ENCODE assay signal across 8 cellular contexts in the genomic region with DNA sequence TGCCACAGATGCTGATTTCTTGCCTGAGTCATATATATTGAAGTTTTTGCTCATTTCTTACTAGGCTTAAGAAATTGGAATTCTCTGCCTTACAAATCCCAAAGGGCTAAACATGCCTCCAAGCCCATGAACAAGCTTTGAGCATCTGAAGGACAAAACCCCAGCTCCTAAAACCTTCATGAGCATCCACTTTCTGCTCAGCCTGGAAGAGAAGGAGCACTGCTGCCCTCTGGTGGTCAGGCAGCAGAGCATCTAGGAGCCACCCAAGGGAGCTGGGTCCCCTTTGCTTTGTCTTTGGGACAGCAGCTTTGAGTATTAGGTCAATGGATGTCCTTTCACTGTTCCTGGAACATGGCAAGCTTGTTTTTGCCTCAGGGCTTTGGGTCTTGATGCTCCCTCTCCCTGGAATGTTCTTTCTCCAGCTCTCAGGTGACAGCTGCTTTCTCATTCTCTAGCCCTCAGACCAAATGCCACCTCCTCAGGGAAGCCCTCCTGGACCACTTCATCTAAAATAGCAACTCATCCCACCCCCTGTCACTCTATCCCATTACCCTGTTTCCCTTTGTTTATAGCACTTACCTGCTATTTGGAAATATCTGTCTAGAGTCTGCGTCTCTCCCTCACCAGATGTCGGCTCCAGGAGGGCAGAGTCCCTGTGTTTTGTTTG. TPM values are rescaled to one million over a fixed set of nuclear protein-coding genes. Genes with fewer than 3 reads are reported as not detected.
A peak's percentile ranks its signal among the peaks of the same experiment; 100 is the strongest.
DNase-seq lines count a peak whose midpoint lies in the region; ATAC-seq and TF ChIP-seq lines count a peak whose summit lies in the region.

No MANE protein-coding gene starts in this region.

- no peaks in the 10 kb centered on the region for H3K36me3 Mint-ChIP-seq in CD8-positive, alpha-beta memory T cell
- H3K36me3 Mint-ChIP-seq in activated CD4-positive, alpha-beta T cell treated with anti-CD3 and anti-CD28 coated beads, Interleukin-2, amount 10 ng/mL, durations not matched to agents 24 days and 14 days (ENCODE audit: low read depth), result no peaks in the 10 kb centered on the region

- 97 to 99% methylated on average over 2 of the region's 2 CpGs for WGBS in lower leg skin, 2 donors

- CTCF ChIA-PET in CD8-positive, alpha-beta memory T cell (lab: Charles Lee), result interaction anchor here (0.6 to 6.1 kb wide), 45 partner anchors 8 to 386 kb away, joined by 3 to 133 read pairs (median 4); a partner anchor contains a TSS

- H3K27me3 ChIP-seq in CD8-positive, alpha-beta memory T cell (ENCODE audit: insufficient read depth, low read length, poor library complexity, severe bottlenecking), result no peaks in the 10 kb centered on the region

- H3K27ac Mint-ChIP-seq in CD8-positive, alpha-beta memory T cell, result no peak overlapping the region
- no peak overlapping the region for H3K27ac Mint-ChIP-seq in activated CD4-positive, alpha-beta T cell treated with anti-CD3 and anti-CD28 coated beads, Interleukin-2, amount 10 ng/mL, durations not matched to agents 24 days and 14 days

- peak; percentile 59 for ATAC-seq in HG03280 (IDR thresholded peaks at IDR 0.05; ENCODE audit: unreplicated experiment)
- ATAC-seq in HG03139 (IDR thresholded peaks at IDR 0.05; ENCODE audit: unreplicated experiment), result no peak

- no peak for TF ChIP-seq POLR2A in lower leg skin (IDR thresholded peaks at IDR 0.05)

- H3K27me3 Mint-ChIP-seq in CD8-positive, alpha-beta memory T cell, result peaks cover 1 to 3% of the 10 kb centered on the region in 2 donors
- H3K27me3 Mint-ChIP-seq in activated CD4-positive, alpha-beta T cell treated with anti-CD3 and anti-CD28 coated beads, Interleukin-2, amount 10 ng/mL, durations not matched to agents 24 days and 14 days, result peaks cover 2% of the 10 kb centered on the region

- H3K36me3 ChIP-seq in CD8-positive, alpha-beta memory T cell (ENCODE audit: insufficient read depth, low read length), result no peaks in the 10 kb centered on the region

- no peak overlapping the region for H3K4me3 Mint-ChIP-seq in CD8-positive, alpha-beta memory T cell
- no peak overlapping the region for H3K4me3 Mint-ChIP-seq in activated CD4-positive, alpha-beta T cell treated with anti-CD3 and anti-CD28 coated beads, Interleukin-2, amount 10 ng/mL, durations not matched to agents 24 days and 14 days

- H3K4me1 ChIP-seq in CD8-positive, alpha-beta memory T cell (ENCODE audit: insufficient read depth, low read length), result no peaks in the 10 kb centered on the region

- no peaks in the 10 kb centered on the region for H3K9me3 Mint-ChIP-seq in CD8-positive, alpha-beta memory T cell
- H3K9me3 Mint-ChIP-seq in activated CD4-positive, alpha-beta T cell treated with anti-CD3 and anti-CD28 coated beads, Interleukin-2, amount 10 ng/mL, durations not matched to agents 24 days and 14 days, result peaks cover 26% of the 10 kb centered on the region

- H3K4me1 Mint-ChIP-seq in CD8-positive, alpha-beta memory T cell, result no peaks in the 10 kb centered on the region
- peaks cover 2% of the 10 kb centered on the region for H3K4me1 Mint-ChIP-seq in activated CD4-positive, alpha-beta T cell treated with anti-CD3 and anti-CD28 coated beads, Interleukin-2, amount 10 ng/mL, durations not matched to agents 24 days and 14 days

- intact Hi-C loops in activated CD4-positive, alpha-beta T cell treated with anti-CD3 and anti-CD28 coated beads, Interleukin-2, amount 10 ng/mL, durations not matched to agents 24 days and 14 days (cut with micrococcal nuclease), result loop anchor here (1.0 to 2.0 kb wide), 3 partner anchors 58 to 319 kb away; no protein-coding TSS in a partner anchor
- intact Hi-C loops in lower leg skin (cut with DNase I; ENCODE audit: low total_unique reads), result loop anchor here (2.0 to 5.0 kb wide), 2 partner anchors 59 to 185 kb away; no protein-coding TSS in a partner anchor

- no peaks in the 10 kb centered on the region for H3K9me3 ChIP-seq in CD8-positive, alpha-beta memory T cell (ENCODE audit: low read length)

- TF ChIP-seq CTCF in coronary artery (IDR thresholded peaks at IDR 0.05) (peak; percentile 93), lower leg skin (IDR thresholded peaks at IDR 0.05) (peak in 2 of 3 donors; percentile 81 to 87)

- DNase-seq in CD8-positive, alpha-beta memory T cell, result peak; percentile 60 to 79 (median 63)
- DNase-seq in NCI-H526 treated with DMSO at 0.1 percent for 48 hours (lab: John Stamatoyannopoulos, UW) (peak; percentile 80), coronary artery (ENCODE audit: low spot score) (no peak), lower leg skin (ENCODE audit: low spot score in 2 of 2) (no peak)
- DNase-seq in activated CD4-positive, alpha-beta T cell treated with anti-CD3 and anti-CD28 coated beads, Interleukin-2, amount 10 ng/mL, durations not matched to agents 24 days and 14 days, result peak; percentile 92
- peak; percentile 46 to 67 (median 56) for DNase-seq in stimulated activated CD4-positive, alpha-beta T cell treated with anti-CD3 and anti-CD28 coated beads, TNF-alpha, amount 100 ng/mL, for 1 hour (ENCODE audit: low read depth in 3 of 3, low spot score in 1 of 3)

- no peak overlapping the region for H3K27ac ChIP-seq in CD8-positive, alpha-beta memory T cell (ENCODE audit: low read depth, low read length)
- H3K27ac ChIP-seq in coronary artery, result no peak overlapping the region

- POLR2A ChIA-PET in CD8-positive, alpha-beta memory T cell (lab: Charles Lee), result interaction anchor here (1.5 kb wide), 1 partner anchor 185 kb away, joined by 5 read pairs; no protein-coding TSS in a partner anchor

- no peak overlapping the region for H3K4me3 ChIP-seq in CD8-positive, alpha-beta memory T cell (ENCODE audit: low read length)
- no peak overlapping the region for H3K4me3 ChIP-seq in coronary artery
- H3K4me3 ChIP-seq in lower leg skin (ENCODE audit: low read depth, poor library complexity, severe bottlenecking), result no peak overlapping the region

RNA-seq across cellular contexts. Expression of a gene that starts 25.7 kb away (rescaled TPM):
- total RNA-seq in CD8-positive, alpha-beta memory T cell, result under 1 TPM; 0.29 to 0.48 TPM
- not detected for polyA plus RNA-seq in CD8-positive, alpha-beta memory T cell
- not detected in 2 replicates for total RNA-seq in activated CD4-positive, alpha-beta T cell treated with anti-CD3 and anti-CD28 coated beads, Interleukin-2, amount 10 ng/mL, durations not matched to agents 24 days and 14 days
- 10 to 100 TPM in 3 of 4 donors, 1 to 10 TPM in 1; 6.0 to 37.2 (median 24.0) TPM for total RNA-seq in lower leg skin

RNA-seq across cellular contexts. Expression of a gene that starts 34.2 kb away (rescaled TPM):
- not detected for total RNA-seq in CD8-positive, alpha-beta memory T cell
- not detected for polyA plus RNA-seq in CD8-positive, alpha-beta memory T cell
- not detected in 2 replicates for total RNA-seq in activated CD4-positive, alpha-beta T cell treated with anti-CD3 and anti-CD28 coated beads, Interleukin-2, amount 10 ng/mL, durations not matched to agents 24 days and 14 days
- 10 to 100 TPM in 1 of 4 donors, 1 to 10 TPM in 3; 2.7 to 14.8 (median 5.4) TPM for total RNA-seq in lower leg skin

RNA-seq across cellular contexts. Expression of a gene that starts 46.2 kb away (rescaled TPM):
- not detected for total RNA-seq in CD8-positive, alpha-beta memory T cell
- polyA plus RNA-seq in CD8-positive, alpha-beta memory T cell, result not detected
- not detected in 2 replicates for total RNA-seq in activated CD4-positive, alpha-beta T cell treated with anti-CD3 and anti-CD28 coated beads, Interleukin-2, amount 10 ng/mL, durations not matched to agents 24 days and 14 days
- total RNA-seq in lower leg skin, result not detected

Comparison
In these comparisons a context has a peak if more than half of its experiments do, and no peak if none do; other contexts are left out.
1. DNase-seq: peak in CD8-positive, alpha-beta memory T cell (5 of 5), NCI-H526 treated with DMSO at 0.1 percent for 48 hours (single experiment), activated CD4-positive, alpha-beta T cell treated with anti-CD3 and anti-CD28 coated beads, Interleukin-2, amount 10 ng/mL, durations not matched to agents 24 days and 14 days (single experiment) and stimulated activated CD4-positive, alpha-beta T cell treated with anti-CD3 and anti-CD28 coated beads, TNF-alpha, amount 100 ng/mL, for 1 hour (3 of 3); none in coronary artery (single experiment) and lower leg skin (0 of 2).